In genomic region chr19:13573268-13573667, GRCh38 we compare ENCODE assay signal across 23 cellular contexts.
A peak's percentile ranks its signal among the peaks of the same experiment; 100 is the strongest.
DNase-seq lines count a peak whose midpoint lies in the region; ATAC-seq and TF ChIP-seq lines count a peak whose summit lies in the region.
"Had no signal": no experiment of that assay in that cellular context is flagged by ENCODE, and none has a peak within 500 bp of the region (broad histone marks: within the 10 kb centered on the region; RNA-seq: fewer than 3 reads in every experiment).

No MANE protein-coding gene starts in this region.

- H4K20me1 ChIP-seq in neural progenitor cell (ENCODE audit: low read depth): no peaks in the 10 kb centered on the region

- no peaks in the 10 kb centered on the region for H3F3A ChIP-seq in neural progenitor cell (ENCODE audit: low read depth)

- intact Hi-C loops in activated CD4-positive, alpha-beta T cell treated with anti-CD3 and anti-CD28 coated beads, Interleukin-2, amount 10 ng/mL, durations not matched to agents 24 days and 14 days (cut with micrococcal nuclease): no loop called here

- TF ChIP-seq CTCF in glutamatergic neuron (IDR thresholded peaks at IDR 0.05; ENCODE audit: partially characterized antibody, unreplicated experiment) (no peak), neural progenitor cell (IDR thresholded peaks at IDR 0.05) (no peak), foreskin fibroblast (IDR thresholded peaks at IDR 0.05; ENCODE audit: low read depth, low read length) (no peak)

- peaks cover 3% of the 10 kb centered on the region for H3K4me1 ChIP-seq in NT2/D1 (ENCODE audit: insufficient read depth, insufficient read length)
- H3K4me1 ChIP-seq in neural progenitor cell: no peaks in the 10 kb centered on the region
- H3K4me1 ChIP-seq: SJCRH30 had no signal

- no peak for ATAC-seq in GM21360 (IDR thresholded peaks at IDR 0.05; ENCODE audit: unreplicated experiment)
- ATAC-seq: HCT116, PC-3 had no signal

- H3K9ac ChIP-seq in NT2/D1 (ENCODE audit: insufficient read length, low read depth) (peak overlapping the region; percentile 42), neural progenitor cell (no peak overlapping the region)

- no peaks in the 10 kb centered on the region for H3K36me3 ChIP-seq in NT2/D1 (ENCODE audit: insufficient read depth, insufficient read length, low read length)
- no peaks in the 10 kb centered on the region for H3K36me3 ChIP-seq in neural progenitor cell
- H3K36me3 ChIP-seq: MG63, SJCRH30 had no signal

- H3K27ac ChIP-seq in neural progenitor cell: no peak overlapping the region
- H3K27ac ChIP-seq: 22Rv1, SJCRH30 had no signal

- no peaks in the 10 kb centered on the region for H3K9me3 ChIP-seq in NT2/D1 (ENCODE audit: insufficient read depth, low read length)
- peaks cover 13% of the 10 kb centered on the region for H3K9me3 ChIP-seq in neural progenitor cell (ENCODE audit: low read depth)

- H3K27ac Mint-ChIP-seq in glutamatergic neuron (ENCODE audit: unreplicated experiment) (no peak overlapping the region), neural progenitor cell (peak overlapping the region; percentile 40)
- H3K27ac Mint-ChIP-seq in activated CD4-positive, alpha-beta T cell treated with anti-CD3 and anti-CD28 coated beads, Interleukin-2, amount 10 ng/mL, durations not matched to agents 24 days and 14 days: no peak overlapping the region

- H3K4me3 ChIP-seq in NT2/D1 (ENCODE audit: insufficient read length, low read depth) (no peak overlapping the region), neural progenitor cell (no peak overlapping the region), foreskin fibroblast (ENCODE audit: low read depth in 1 of 2, low read length in 2 of 2) (no peak overlapping the region)
- H3K4me3 ChIP-seq: MG63, SJCRH30 had no signal

- H3K36me3 Mint-ChIP-seq in glutamatergic neuron (ENCODE audit: unreplicated experiment) (peaks cover 23% of the 10 kb centered on the region), neural progenitor cell (no peaks in the 10 kb centered on the region)
- no peaks in the 10 kb centered on the region for H3K36me3 Mint-ChIP-seq in activated CD4-positive, alpha-beta T cell treated with anti-CD3 and anti-CD28 coated beads, Interleukin-2, amount 10 ng/mL, durations not matched to agents 24 days and 14 days (ENCODE audit: low read depth)

- DNase-seq in ELF-1 (ENCODE audit: low read depth, low spot score) (peak; percentile 2), NT2/D1 (ENCODE audit: low read depth, low spot score) (peak; percentile 15), glutamatergic neuron (peak; percentile 19), neural progenitor cell (ENCODE audit: low spot score) (peak; percentile 39), foreskin fibroblast (no peak)
- no peak for DNase-seq in activated CD4-positive, alpha-beta T cell treated with anti-CD3 and anti-CD28 coated beads, Interleukin-2, amount 10 ng/mL, durations not matched to agents 24 days and 14 days
- DNase-seq: ACHN, Calu3, DMS79 treated with DMSO at 0.1 percent for 48 hours, GOT3, KG1, MG63, NCI-H1105 treated with DMSO at 0.1 percent for 48 hours, NCI-H146, NCI-H1930, NCI-H2107, NCI-H524, NCI-H748 treated with DMSO at 0.1 percent for 48 hours, PC-3, SJCRH30 had no signal

- H2AFZ ChIP-seq in neural progenitor cell (replicated peaks): no peak overlapping the region

- H3K79me2 ChIP-seq in neural progenitor cell (ENCODE audit: low read depth): no peaks in the 10 kb centered on the region

- H3K4me3 Mint-ChIP-seq in glutamatergic neuron (ENCODE audit: unreplicated experiment) (no peak overlapping the region), neural progenitor cell (no peak overlapping the region)
- no peak overlapping the region for H3K4me3 Mint-ChIP-seq in activated CD4-positive, alpha-beta T cell treated with anti-CD3 and anti-CD28 coated beads, Interleukin-2, amount 10 ng/mL, durations not matched to agents 24 days and 14 days

- no peak overlapping the region for H3K4me2 ChIP-seq in neural progenitor cell

- H3K9me3 Mint-ChIP-seq in glutamatergic neuron (ENCODE audit: unreplicated experiment): peaks cover 7% of the 10 kb centered on the region
- H3K9me3 Mint-ChIP-seq in neural progenitor cell: peaks cover 15% of the 10 kb centered on the region
- H3K9me3 Mint-ChIP-seq in activated CD4-positive, alpha-beta T cell treated with anti-CD3 and anti-CD28 coated beads, Interleukin-2, amount 10 ng/mL, durations not matched to agents 24 days and 14 days: peaks cover 17% of the 10 kb centered on the region

- H3K27me3 ChIP-seq in NT2/D1 (ENCODE audit: insufficient read depth, insufficient read length): no peaks in the 10 kb centered on the region
- H3K27me3 ChIP-seq in neural progenitor cell: no peaks in the 10 kb centered on the region
- H3K27me3 ChIP-seq: MG63, SJCRH30 had no signal

- H3K27me3 Mint-ChIP-seq in glutamatergic neuron (ENCODE audit: unreplicated experiment) (peaks cover 9% of the 10 kb centered on the region), neural progenitor cell (ENCODE audit: insufficient read depth, low read depth) (peaks cover 9% of the 10 kb centered on the region)
- H3K27me3 Mint-ChIP-seq in activated CD4-positive, alpha-beta T cell treated with anti-CD3 and anti-CD28 coated beads, Interleukin-2, amount 10 ng/mL, durations not matched to agents 24 days and 14 days: peaks cover 3% of the 10 kb centered on the region

- H3K4me1 Mint-ChIP-seq in glutamatergic neuron (ENCODE audit: low read depth, unreplicated experiment): peaks cover 9% of the 10 kb centered on the region
- H3K4me1 Mint-ChIP-seq in neural progenitor cell: no peaks in the 10 kb centered on the region
- H3K4me1 Mint-ChIP-seq in activated CD4-positive, alpha-beta T cell treated with anti-CD3 and anti-CD28 coated beads, Interleukin-2, amount 10 ng/mL, durations not matched to agents 24 days and 14 days: no peaks in the 10 kb centered on the region

Comparison
In these comparisons a context has a peak if more than half of its experiments do, and no peak if none do; other contexts are left out.
1. DNase-seq: peak in ELF-1 (single experiment), NT2/D1 (single experiment), glutamatergic neuron (single experiment) and neural progenitor cell (single experiment); none in activated CD4-positive, alpha-beta T cell treated with anti-CD3 and anti-CD28 coated beads, Interleukin-2, amount 10 ng/mL, durations not matched to agents 24 days and 14 days (single experiment) and foreskin fibroblast (0 of 2).